23 cellular contexts compared by ENCODE assay signal in the genomic region with DNA sequence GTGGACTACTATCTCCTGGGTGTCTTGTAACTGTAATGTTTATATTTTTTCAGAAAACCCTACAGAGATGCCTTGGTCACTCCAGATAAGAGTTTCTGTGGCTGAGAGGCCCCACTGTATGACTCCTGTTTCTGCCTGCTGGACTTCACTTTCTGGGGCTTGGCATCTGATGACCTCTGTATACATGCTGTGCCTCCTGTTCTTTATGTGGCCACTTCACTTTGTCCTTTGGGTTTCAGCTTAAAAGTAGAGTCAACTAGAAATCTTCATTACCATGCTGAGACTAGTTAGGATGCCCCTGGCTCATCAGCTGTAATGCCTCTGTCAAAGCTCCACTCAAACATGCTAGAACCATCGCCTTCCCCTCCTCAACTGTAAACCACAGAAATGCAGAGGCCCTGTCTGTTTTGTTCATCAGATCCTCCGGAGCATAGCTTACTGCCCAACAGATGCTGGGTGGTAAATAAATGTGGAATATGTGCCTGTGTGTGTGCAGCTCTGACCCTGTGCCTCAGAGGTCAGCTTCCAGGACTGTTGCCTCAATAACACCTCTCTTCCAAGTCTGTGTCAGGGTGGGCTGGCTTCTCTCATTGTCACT. TPM values are rescaled to one million over a fixed set of nuclear protein-coding genes. Genes with fewer than 3 reads are reported as not detected.
DNase-seq lines count a peak whose midpoint lies in the region; ATAC-seq and TF ChIP-seq lines count a peak whose summit lies in the region.
"Had no signal": no experiment of that assay in that cellular context is flagged by ENCODE, and none has a peak within 500 bp of the region (broad histone marks: within the 10 kb centered on the region; RNA-seq: fewer than 3 reads in every experiment).

No MANE protein-coding gene starts in this region.

- H3K4me3 ChIP-seq in ovary: no peak overlapping the region
- H3K4me3 ChIP-seq: heart left ventricle, spleen had no signal

- H3K36me3 ChIP-seq in ovary: no peaks in the 10 kb centered on the region

- no peaks in the 10 kb centered on the region for H3K9me3 Mint-ChIP-seq in nephron progenitor cell
- H3K9me3 Mint-ChIP-seq: activated T-cell treated with anti-CD3 and anti-CD28 coated beads, Interleukin-2, amount 50 U/mL, for 4 hours; CD14-positive monocyte; stimulated activated naive CD8-positive, alpha-beta T cell treated with anti-CD3 and anti-CD28 coated beads, Interleukin-15, Interleukin-2, amounts not matched to agents 100 ng/mL and 50 ng/mL, for 24 hours; type B pancreatic cell had no signal

- no peak overlapping the region for H3K4me3 Mint-ChIP-seq in nephron progenitor cell
- H3K4me3 Mint-ChIP-seq: activated T-cell treated with anti-CD3 and anti-CD28 coated beads, Interleukin-2, amount 50 U/mL, for 4 hours; CD14-positive monocyte; stimulated activated naive CD8-positive, alpha-beta T cell treated with anti-CD3 and anti-CD28 coated beads, Interleukin-15, Interleukin-2, amounts not matched to agents 100 ng/mL and 50 ng/mL, for 24 hours; type B pancreatic cell had no signal

- 58 to 71% (median 68%) methylated on average over 2 of the region's 2 CpGs for WGBS in ovary, 3 donors

- no peak for TF ChIP-seq EP300 in ovary (IDR thresholded peaks at IDR 0.05)

- TF ChIP-seq POLR2A in erythroblast (IDR thresholded peaks at IDR 0.05; ENCODE audit: low read length) (no peak), ovary (IDR thresholded peaks at IDR 0.05) (no peak)

- peaks cover 45% of the 10 kb centered on the region for H3K4me1 Mint-ChIP-seq in nephron progenitor cell
- H3K4me1 Mint-ChIP-seq: CD14-positive monocyte had no signal

- no peaks in the 10 kb centered on the region for H3K4me1 ChIP-seq in ovary (ENCODE audit: insufficient read depth)

- no peaks in the 10 kb centered on the region for H3K27me3 ChIP-seq in ovary
- H3K27me3 ChIP-seq: heart left ventricle, spleen had no signal

- ATAC-seq in GM19467 (IDR thresholded peaks at IDR 0.05; ENCODE audit: unreplicated experiment): no peak
- ATAC-seq: activated CD4-positive, CD25-positive, alpha-beta regulatory T cell treated with anti-CD3 and anti-CD28 coated beads, Interleukin-2, amount 50 U/mL, for 24 hours; activated T-cell treated with anti-CD3 and anti-CD28 coated beads, Interleukin-2, amount 50 U/mL, for 4 hours had no signal

- no peak overlapping the region for H3K27ac ChIP-seq in ovary
- H3K27ac ChIP-seq: HL-60, spleen had no signal

- H3K27me3 Mint-ChIP-seq in nephron progenitor cell (ENCODE audit: low read depth, poor library complexity): no peaks in the 10 kb centered on the region
- H3K27me3 Mint-ChIP-seq: stimulated activated naive CD8-positive, alpha-beta T cell treated with anti-CD3 and anti-CD28 coated beads, Interleukin-15, Interleukin-2, amounts not matched to agents 100 ng/mL and 50 ng/mL, for 24 hours; type B pancreatic cell had no signal

- DNase-seq in AG08396 (ENCODE audit: low spot score): peak; percentile 24
- DNase-seq in LHCN-M2 (ENCODE audit: low read depth): peak; percentile 18
- peak; percentile 51 to 71 for DNase-seq in erythroblast (lab: John Stamatoyannopoulos, UW)
- no peak for DNase-seq in nephron progenitor cell
- no peak for DNase-seq in ovary
- DNase-seq in NCI-H526 (lab: John Stamatoyannopoulos, UW): no peak
- DNase-seq in NCI-H446 (lab: John Stamatoyannopoulos, UW): no peak
- DNase-seq: activated naive CD4-positive, alpha-beta T cell treated with anti-CD3 and anti-CD28 coated beads, Interleukin-2, amount 50 U/mL, for 16 hours; activated T-cell treated with anti-CD3 and anti-CD28 coated beads, Interleukin-2, amount 50 U/mL, for 4 hours; anterior cingulate cortex; central memory CD4-positive, alpha-beta T cell; heart left ventricle; NCI-H1417; NCI-H524 treated with DMSO at 0.1 percent for 48 hours; nucleus accumbens; spleen; stimulated activated CD4-positive, alpha-beta T cell treated with anti-CD3 and anti-CD28 coated beads, Interleukin-4, amount 100 ng/mL, for 4 hours had no signal

- H3K9me3 ChIP-seq in ovary: no peaks in the 10 kb centered on the region
- H3K9me3 ChIP-seq: heart left ventricle, spleen had no signal

- intact Hi-C loops in ovary (cut with DNase I): no loop called here

- peaks cover 32% of the 10 kb centered on the region for H3K36me3 Mint-ChIP-seq in nephron progenitor cell (ENCODE audit: low read depth)

- TF ChIP-seq CTCF in nephron progenitor cell (IDR thresholded peaks at IDR 0.05): no peak
- no peak for TF ChIP-seq CTCF in ovary (IDR thresholded peaks at IDR 0.05)

- peak overlapping the region; percentile 73 for H3K27ac Mint-ChIP-seq in nephron progenitor cell
- H3K27ac Mint-ChIP-seq: stimulated activated naive CD8-positive, alpha-beta T cell treated with anti-CD3 and anti-CD28 coated beads, Interleukin-15, Interleukin-2, amounts not matched to agents 100 ng/mL and 50 ng/mL, for 24 hours; type B pancreatic cell had no signal

RNA-seq across cellular contexts. Expression of gene ZNF664, which starts 25.4 kb away (rescaled TPM):
- total RNA-seq in LHCN-M2 (2014; rRNA removed): 32.5 and 43.2 TPM in 2 replicates
- polyA plus RNA-seq in LHCN-M2 (2012): 20.4 TPM
- total RNA-seq in ovary: 10 to 100 TPM; 47.6 to 74.7 (median 67.8) TPM
- polyA plus RNA-seq in ovary: 10 to 100 TPM; 33.5 to 52.5 TPM

RNA-seq across cellular contexts. Expression of gene CCDC92, which starts 25.8 kb away (rescaled TPM):
- total RNA-seq in LHCN-M2 (2014; rRNA removed) (10.3 and 16.4 TPM in 2 replicates), ovary (10 to 100 TPM; 13.9 to 51.0 (median 35.2) TPM)
- polyA plus RNA-seq in LHCN-M2 (2012): 39.6 TPM
- polyA plus RNA-seq in ovary: 10 to 100 TPM; 21.9 to 34.6 TPM

Comparison
In these comparisons a context has a peak if more than half of its experiments do, and no peak if none do; other contexts are left out.
1. DNase-seq: peak in AG08396 (single experiment), LHCN-M2 (single experiment) and erythroblast (2 of 2); none in nephron progenitor cell (single experiment), ovary (0 of 5), NCI-H526 (0 of 2) and NCI-H446 (0 of 2).